9 cellular contexts compared by ENCODE assay signal in the genomic region with DNA sequence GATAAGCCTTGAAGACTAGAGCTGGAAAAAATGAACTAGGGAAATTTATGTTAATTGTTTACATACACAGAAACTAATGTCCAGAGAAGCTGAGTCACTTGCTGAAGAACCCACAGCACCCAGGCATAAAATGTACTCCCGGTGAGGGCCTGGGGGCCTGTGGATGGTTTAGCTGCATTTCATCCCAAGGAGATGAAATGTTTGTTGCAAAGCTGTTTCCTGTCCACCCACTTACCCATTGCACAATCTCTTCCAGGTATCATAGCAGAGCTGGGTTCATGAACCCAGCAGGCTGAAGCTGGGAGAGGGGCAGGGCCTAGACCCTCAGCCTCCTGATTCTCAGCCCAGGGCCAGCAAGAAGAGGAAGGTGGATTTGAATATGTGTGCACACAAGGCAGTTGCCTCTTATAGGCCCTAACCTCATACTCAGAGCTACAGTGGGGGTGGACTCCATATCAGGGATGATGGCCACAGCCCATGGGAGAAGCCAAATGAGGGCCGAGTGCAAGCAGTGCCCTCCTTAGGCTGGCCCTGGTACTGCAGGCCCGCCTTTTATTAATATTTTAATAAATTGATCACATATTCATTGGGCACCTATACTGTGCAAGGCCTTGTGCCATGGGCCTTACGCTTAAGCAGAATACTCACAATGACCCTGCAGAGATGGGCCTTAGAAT.
DNase-seq lines count a peak whose midpoint lies in the region; ATAC-seq, FAIRE-seq and TF ChIP-seq lines count a peak whose summit lies in the region.
"Had no signal": no experiment of that assay in that cellular context is flagged by ENCODE, and none has a peak within 500 bp of the region (broad histone marks: within the 10 kb centered on the region; RNA-seq: fewer than 3 reads in every experiment).

No MANE protein-coding gene starts in this region.

- H3K4me3 ChIP-seq in CD8-positive, alpha-beta T cell (ENCODE audit: low read depth, low read length): no peak overlapping the region
- H3K4me3 ChIP-seq in heart right ventricle (no peak overlapping the region), small intestine (ENCODE audit: low read depth in 1 of 2, low read length in 2 of 2) (no peak overlapping the region)

- H3T11ph ChIP-seq in H9 (ENCODE audit: low read length): no peak overlapping the region

- peak; percentile 27 for TF ChIP-seq CTCF in CD8-positive, alpha-beta T cell (IDR thresholded peaks at IDR 0.05)
- peak; percentile 96 for TF ChIP-seq CTCF in H9 (conservative IDR thresholded peaks at IDR 0.05)
- peak; percentile 38 to 81 (median 68) for TF ChIP-seq CTCF in heart right ventricle (IDR thresholded peaks at IDR 0.05)

- H3K23ac ChIP-seq in H9 (ENCODE audit: insufficient read length, low read depth, low read length): no peak overlapping the region

- no peaks in the 10 kb centered on the region for H4K20me1 ChIP-seq in H9 (ENCODE audit: control insufficient read depth, insufficient read depth, insufficient read length)

- H3K27me3 ChIP-seq in CD8-positive, alpha-beta T cell (ENCODE audit: insufficient read depth, low read length): no peaks in the 10 kb centered on the region
- H3K27me3 ChIP-seq in H9 (ENCODE audit: insufficient read depth, low read length): no peaks in the 10 kb centered on the region
- peaks cover 0 to 3% (median 0%) of the 10 kb centered on the region in 7 donors for H3K27me3 ChIP-seq in heart right ventricle
- H3K27me3 ChIP-seq in small intestine (ENCODE audit: control insufficient read depth in 2 of 2, insufficient read depth in 2 of 2, low read length in 2 of 2): no peaks in the 10 kb centered on the region

- H4K91ac ChIP-seq in H9 (ENCODE audit: insufficient read length, low read depth, low read length): no peak overlapping the region

- H3K14ac ChIP-seq in H9 (ENCODE audit: insufficient read depth, low read length): no peak overlapping the region

- no peak overlapping the region for H3K18ac ChIP-seq in H9 (ENCODE audit: insufficient read length, low read depth, low read length)

- H2AFZ ChIP-seq in H9 (ENCODE audit: low read length): no peak overlapping the region

- intact Hi-C loops in CD8-positive, alpha-beta T cell (cut with DNase I, micrococcal nuclease): no loop called here
- intact Hi-C loops in heart right ventricle (cut with DNase I): loop anchor here in 4 of 10 donors (5.0 to 10.0 kb wide), 2 partner anchors 45 to 157 kb away; no protein-coding TSS in a partner anchor

- H2AK5ac ChIP-seq in H9 (ENCODE audit: insufficient read length, low read length): no peak overlapping the region

- H2BK120ac ChIP-seq in H9 (ENCODE audit: low read depth, low read length, poor library complexity, severe bottlenecking): no peak overlapping the region

- H3K27ac Mint-ChIP-seq in CD8-positive, alpha-beta T cell: no peak overlapping the region
- H3K27ac Mint-ChIP-seq in H9: no peak overlapping the region; a peak in 1 of 7 replicates

- H3K4ac ChIP-seq in H9 (ENCODE audit: low read depth, low read length): no peak overlapping the region

- H3K23me2 ChIP-seq in H9 (ENCODE audit: insufficient read length, low read depth, low read length, poor library complexity, severe bottlenecking): no peaks in the 10 kb centered on the region

- no peak overlapping the region for H3K4me2 ChIP-seq in H9 (ENCODE audit: insufficient read depth, insufficient read length, low read length)

- CTCF ChIA-PET in CD8-positive, alpha-beta T cell (lab: Charles Lee): interaction anchor here (2.0 kb wide), 1 partner anchor 10 kb away, joined by 6 read pairs; no protein-coding TSS in a partner anchor

- no peak for DNase-seq in CD8-positive, alpha-beta T cell
- DNase-seq in H9 (no peak), SW480 (ENCODE audit: low spot score) (peak; percentile 43), heart right ventricle (no peak), small intestine (peak; percentile 22)

- H3K79me1 ChIP-seq in H9 (ENCODE audit: insufficient read depth, low read depth, low read length, poor library complexity, severe bottlenecking): no peaks in the 10 kb centered on the region

- H2BK20ac ChIP-seq in H9 (ENCODE audit: low read depth, low read length, poor library complexity, severe bottlenecking): no peak overlapping the region

- no peak overlapping the region for H3K9ac ChIP-seq in H9 (ENCODE audit: extremely low read depth, insufficient read length, low read length)

- H4K5ac ChIP-seq in H9 (ENCODE audit: insufficient read length, low read depth, low read length): no peak overlapping the region

- no peak overlapping the region for H2BK12ac ChIP-seq in H9 (ENCODE audit: insufficient read length, low read depth, low read length)

- no peaks in the 10 kb centered on the region for H3K9me3 Mint-ChIP-seq in CD8-positive, alpha-beta T cell
- H3K9me3 Mint-ChIP-seq in H9: no peaks in the 10 kb centered on the region

- WGBS in H9 (ENCODE audit: extremely low coverage, insufficient read length, low lambda C conversion rate): no CpG with 5 or more reads among the region's 4 CpGs
- 69 to 81% methylated on average over 4 of the region's 4 CpGs for WGBS in heart right ventricle, 2 donors
- WGBS in small intestine, 3 donors: 71 to 73% (median 71%) methylated on average over 4 of the region's 4 CpGs

- POLR2A ChIA-PET in CD8-positive, alpha-beta T cell (lab: Charles Lee): interaction anchor here (1.2 kb wide), 1 partner anchor 9 kb away, joined by 3 read pairs; no protein-coding TSS in a partner anchor

- no peak overlapping the region for H4K8ac ChIP-seq in H9 (replicated peaks; ENCODE audit: insufficient read length, low read depth, low read length)

- H3K36me3 Mint-ChIP-seq in CD8-positive, alpha-beta T cell: no peaks in the 10 kb centered on the region
- H3K36me3 Mint-ChIP-seq in H9 (ENCODE audit: insufficient read depth in 1 of 3, low read depth in 3 of 3): peaks cover 0 to 5% (median 0%) of the 10 kb centered on the region in 3 experiments; a peak in 1 of 7 replicates

- no peak overlapping the region for H2BK5ac ChIP-seq in H9 (ENCODE audit: insufficient read length, low read length)

- H3K4me1 Mint-ChIP-seq in CD8-positive, alpha-beta T cell (ENCODE audit: low read depth): no peaks in the 10 kb centered on the region
- peaks cover 0 to 3% of the 10 kb centered on the region in 2 experiments; a peak in 1 of 4 replicates for H3K4me1 Mint-ChIP-seq in H9

- no peaks in the 10 kb centered on the region for H3K79me2 ChIP-seq in H9 (ENCODE audit: insufficient read depth, low read length)

- no peaks in the 10 kb centered on the region for H3K4me1 ChIP-seq in CD8-positive, alpha-beta T cell (ENCODE audit: insufficient read depth, low read length)
- H3K4me1 ChIP-seq in H9 (ENCODE audit: insufficient read depth, low read length) (no peaks in the 10 kb centered on the region), heart right ventricle (peaks cover 0 to 6% (median 0%) of the 10 kb centered on the region in 9 donors), small intestine (ENCODE audit: control insufficient read depth in 2 of 2, insufficient read depth in 1 of 2, low read depth in 1 of 2, low read length in 1 of 2) (no peaks in the 10 kb centered on the region)

- no peaks in the 10 kb centered on the region for H3K9me3 ChIP-seq in CD8-positive, alpha-beta T cell (ENCODE audit: low read length)
- H3K9me3 ChIP-seq in H9 (ENCODE audit: control insufficient read depth, low read depth, low read length): no peaks in the 10 kb centered on the region
- no peaks in the 10 kb centered on the region for H3K9me3 ChIP-seq in heart right ventricle
- H3K9me3 ChIP-seq in small intestine (ENCODE audit: control insufficient read depth, low read depth): no peaks in the 10 kb centered on the region

- H2BK15ac ChIP-seq in H9 (ENCODE audit: low read depth, low read length): no peak overlapping the region

- no peak overlapping the region for H3K56ac ChIP-seq in H9 (ENCODE audit: insufficient read length, low read depth, low read length)

- no peak overlapping the region for H3K27ac ChIP-seq in CD8-positive, alpha-beta T cell (ENCODE audit: low read depth, low read length)
- no peak overlapping the region for H3K27ac ChIP-seq in H9 (ENCODE audit: insufficient read length, low read depth, low read length)
- no peak overlapping the region for H3K27ac ChIP-seq in heart right ventricle
- H3K27ac ChIP-seq in small intestine (ENCODE audit: low read depth in 1 of 2, low read length in 1 of 2): no peak overlapping the region

- no peaks in the 10 kb centered on the region for H3K36me3 ChIP-seq in CD8-positive, alpha-beta T cell (ENCODE audit: insufficient read depth, low read length)
- H3K36me3 ChIP-seq in heart right ventricle (no peaks in the 10 kb centered on the region), small intestine (ENCODE audit: control insufficient read depth in 2 of 2, insufficient read depth in 2 of 2, low read length in 2 of 2) (no peaks in the 10 kb centered on the region)

- ATAC-seq in CD8-positive, alpha-beta T cell: no peak
- ATAC-seq in heart right ventricle (peak; percentile 32 to 79 (median 64)), HG03135 (IDR thresholded peaks at IDR 0.05; ENCODE audit: unreplicated experiment) (no peak), GM21390 (IDR thresholded peaks at IDR 0.05; ENCODE audit: unreplicated experiment) (no peak), HG02642 (IDR thresholded peaks at IDR 0.05; ENCODE audit: poor library complexity, unreplicated experiment) (no peak)

- FAIRE-seq in small intestine (lab: Jason Lieb, UNC): no peak
- FAIRE-seq: islet of Langerhans had no signal

- H3K27me3 Mint-ChIP-seq in CD8-positive, alpha-beta T cell (ENCODE audit: low read depth): peaks cover 13% of the 10 kb centered on the region
- H3K27me3 Mint-ChIP-seq in H9 (ENCODE audit: low read depth): no peaks in the 10 kb centered on the region

- no peak overlapping the region for H3K4me3 Mint-ChIP-seq in CD8-positive, alpha-beta T cell
- no peak overlapping the region for H3K4me3 Mint-ChIP-seq in H9

Comparison
In these comparisons a context has a peak if more than half of its experiments do, and no peak if none do; other contexts are left out.
1. ATAC-seq: peak in heart right ventricle (8 of 8); none in CD8-positive, alpha-beta T cell (single experiment), HG03135 (single experiment), GM21390 (single experiment) and HG02642 (single experiment).
2. DNase-seq: peak in SW480 (single experiment) and small intestine (single experiment); none in CD8-positive, alpha-beta T cell (0 of 7), H9 (single experiment) and heart right ventricle (0 of 2).
3. CTCF ChIP-seq: peak in every context shown above with its lines; median percentile 96 in H9; 68 in heart right ventricle; 27 in CD8-positive, alpha-beta T cell.